ENCODE assay signal across 8 cellular contexts in genomic region chr11:103091810-103092524, GRCh38. TPM values are rescaled to one million over a fixed set of nuclear protein-coding genes. Genes with fewer than 3 reads are reported as not detected.
DNase-seq lines count a peak whose midpoint lies in the region; ATAC-seq, FAIRE-seq and TF ChIP-seq lines count a peak whose summit lies in the region.

DCUN1D5 (minus strand) TSS chr11:103092160; CDS start chr11:103091872, 288 bp downstream.

- H3K36me3 Mint-ChIP-seq in type B pancreatic cell: no peaks in the 10 kb centered on the region

- H3K27ac ChIP-seq in adrenal gland (peak within 1 kb of the TSS; percentile 21 to 91 (median 85)), heart left ventricle (peak within 1 kb of the TSS; percentile 6 to 91 (median 82))

- H3K4me1 ChIP-seq in adrenal gland (replicated peaks in 1 of 2): peaks cover 11 to 38% of the 10 kb centered on the region in 2 donors
- peaks cover 0 to 31% (median 25%) of the 10 kb centered on the region in 12 donors for H3K4me1 ChIP-seq in heart left ventricle

- DNase-seq in GM12892 (ENCODE audit: insufficient read length): peak; percentile 74
- DNase-seq in NCI-H146 (lab: John Stamatoyannopoulos, UW): peak; percentile 95
- DNase-seq in T-helper 1 cell: peak; percentile 86 to 95 (median 91)
- peak; percentile 97 to 99 (median 98) for DNase-seq in adrenal gland
- peak; percentile 97 to 98 (median 97) for DNase-seq in heart left ventricle
- DNase-seq in pons (ENCODE audit: low spot score): peak; percentile 92
- DNase-seq in type B pancreatic cell (ENCODE audit: extremely low spot score, unreplicated experiment): peak; percentile 96

- peaks cover 19% of the 10 kb centered on the region for H3K4me1 Mint-ChIP-seq in type B pancreatic cell (ENCODE audit: unreplicated experiment)

- H3K4me3 ChIP-seq in adrenal gland (peak within 1 kb of the TSS; percentile 85 to 100 (median 98)), heart left ventricle (peak within 1 kb of the TSS; percentile 60 to 99 (median 92))

- 0% methylated on average over 11 to 54 of the region's 54 CpGs for WGBS in adrenal gland, 4 donors
- WGBS in heart left ventricle, 4 donors: 0 to 1% (median 0%) methylated on average over 30 to 54 of the region's 54 CpGs

- ATAC-seq in HG02852 (IDR thresholded peaks at IDR 0.05; ENCODE audit: unreplicated experiment) (peak; percentile 99), heart left ventricle (peak; percentile 99 to 100 (median 100))

- peak; percentile 100 for FAIRE-seq in GM12892 (lab: Jason Lieb, UNC)

- H3K27ac Mint-ChIP-seq in type B pancreatic cell: peak within 1 kb of the TSS; percentile 97

- intact Hi-C loops in adrenal gland (cut with DNase I): no loop called here
- intact Hi-C loops in heart left ventricle (cut with DNase I): loop anchor here in 1 of 10 donors (2.0 kb wide), 1 partner anchor 17 kb away; the partner anchor contains the start of gene DYNC2H1

- H3K4me3 Mint-ChIP-seq in type B pancreatic cell: peak within 1 kb of the TSS; percentile 94

- H3K27me3 Mint-ChIP-seq in type B pancreatic cell: peaks cover 21% of the 10 kb centered on the region

- TF ChIP-seq CTCF in adrenal gland (IDR thresholded peaks at IDR 0.05): no peak
- no peak for TF ChIP-seq CTCF in heart left ventricle (IDR thresholded peaks at IDR 0.05)
- no peak for TF ChIP-seq CTCF in type B pancreatic cell (conservative IDR thresholded peaks at IDR 0.05)

- no peaks in the 10 kb centered on the region for H3K9me3 Mint-ChIP-seq in type B pancreatic cell

- TF ChIP-seq POLR2A in GM12892 (IDR thresholded peaks at IDR 0.05; ENCODE audit: low read depth, low read length) (peak; percentile 91), adrenal gland (IDR thresholded peaks at IDR 0.05) (peak; percentile 56 to 90), heart left ventricle (IDR thresholded peaks at IDR 0.05) (peak in 1 of 2 donors; percentile 74)

- H3K9me3 ChIP-seq in adrenal gland (replicated peaks in 1 of 3): no peaks in the 10 kb centered on the region
- H3K9me3 ChIP-seq in heart left ventricle: no peaks in the 10 kb centered on the region

- H3K27me3 ChIP-seq in adrenal gland (peaks cover 6% of the 10 kb centered on the region), heart left ventricle (peaks cover 0 to 19% (median 0%) of the 10 kb centered on the region in 9 donors)

- H3K36me3 ChIP-seq in adrenal gland (replicated peaks in 1 of 2) (no peaks in the 10 kb centered on the region), heart left ventricle (peaks cover 0 to 16% (median 0%) of the 10 kb centered on the region in 9 donors)

RNA-seq across cellular contexts. Expression of gene DCUN1D5, which starts in this region (rescaled TPM):
- 49.8 TPM for polyA plus RNA-seq in GM12892 (2012; ENCODE audit: missing spikeins)
- total RNA-seq in adrenal gland (10 to 100 TPM; 17.6 to 89.7 (median 26.5) TPM), heart left ventricle (10 to 100 TPM; 17.6 to 37.9 (median 24.5) TPM), type B pancreatic cell (ENCODE audit: low replicate concordance) (32.4 and 32.8 TPM in 2 replicates)
- polyA plus RNA-seq in adrenal gland (10 to 100 TPM in 2 of 3 donors, 1 to 10 TPM in 1; 9.2 to 33.6 (median 11.7) TPM), heart left ventricle (10 to 100 TPM; 11.9 to 51.6 TPM)

Comparison
In these comparisons a context has a peak if more than half of its experiments do, and no peak if none do; other contexts are left out.
1. Peak in every context shown above with its lines: DNase-seq, ATAC-seq, H3K4me3 ChIP-seq and H3K27ac ChIP-seq.